ENCODE assay signal across 1 cellular context in the genomic region with DNA sequence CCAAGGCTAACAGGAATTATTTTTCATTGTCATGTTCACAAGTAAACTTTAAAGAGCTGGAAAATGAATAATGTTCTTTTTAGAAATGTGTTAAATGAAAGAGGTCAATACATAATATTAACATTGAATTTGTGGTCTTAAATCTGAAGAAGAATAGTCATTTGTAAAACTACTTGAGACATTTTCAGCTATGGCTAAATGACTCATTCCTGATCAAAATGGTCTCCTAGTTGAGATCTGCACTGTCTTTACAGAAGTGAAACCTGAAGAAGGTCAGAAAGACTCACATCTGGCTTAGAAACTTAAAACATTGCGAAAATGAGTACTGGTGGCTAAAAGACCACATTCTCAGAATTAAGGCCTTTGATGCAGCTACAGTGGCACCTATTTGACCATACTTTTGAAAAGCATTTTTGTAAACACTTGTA.
TF ChIP-seq lines count a peak whose summit lies in the region.

No MANE protein-coding gene starts in this region.

TF ChIP-seq in GM12878, 131 proteins besides CTCF, POLR2A, EP300 and RAD21 (continued from another document and continues in another):
- TF ChIP-seq, protein P1, sequence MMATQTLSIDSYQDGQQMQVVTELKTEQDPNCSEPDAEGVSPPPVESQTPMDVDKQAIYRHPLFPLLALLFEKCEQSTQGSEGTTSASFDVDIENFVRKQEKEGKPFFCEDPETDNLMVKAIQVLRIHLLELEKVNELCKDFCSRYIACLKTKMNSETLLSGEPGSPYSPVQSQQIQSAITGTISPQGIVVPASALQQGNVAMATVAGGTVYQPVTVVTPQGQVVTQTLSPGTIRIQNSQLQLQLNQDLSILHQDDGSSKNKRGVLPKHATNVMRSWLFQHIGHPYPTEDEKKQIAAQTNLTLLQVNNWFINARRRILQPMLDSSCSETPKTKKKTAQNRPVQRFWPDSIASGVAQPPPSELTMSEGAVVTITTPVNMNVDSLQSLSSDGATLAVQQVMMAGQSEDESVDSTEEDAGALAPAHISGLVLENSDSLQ (IDR thresholded peaks at IDR 0.05), result 0 out of 2 replicates have a peak, but pooled peaks have one; percentile 49
- no peak for TF ChIP-seq ZNF622 (IDR thresholded peaks at IDR 0.05)
- 0 out of 2 replicates have a peak, but pooled peaks have one; percentile 61 for TF ChIP-seq CHD1 (IDR thresholded peaks at IDR 0.05; ENCODE audit: low read depth, low read length)
- TF ChIP-seq ASH2L (IDR thresholded peaks at IDR 0.05; ENCODE audit: borderline replicate concordance, low read depth), result no peak
- TF ChIP-seq, protein P2, sequence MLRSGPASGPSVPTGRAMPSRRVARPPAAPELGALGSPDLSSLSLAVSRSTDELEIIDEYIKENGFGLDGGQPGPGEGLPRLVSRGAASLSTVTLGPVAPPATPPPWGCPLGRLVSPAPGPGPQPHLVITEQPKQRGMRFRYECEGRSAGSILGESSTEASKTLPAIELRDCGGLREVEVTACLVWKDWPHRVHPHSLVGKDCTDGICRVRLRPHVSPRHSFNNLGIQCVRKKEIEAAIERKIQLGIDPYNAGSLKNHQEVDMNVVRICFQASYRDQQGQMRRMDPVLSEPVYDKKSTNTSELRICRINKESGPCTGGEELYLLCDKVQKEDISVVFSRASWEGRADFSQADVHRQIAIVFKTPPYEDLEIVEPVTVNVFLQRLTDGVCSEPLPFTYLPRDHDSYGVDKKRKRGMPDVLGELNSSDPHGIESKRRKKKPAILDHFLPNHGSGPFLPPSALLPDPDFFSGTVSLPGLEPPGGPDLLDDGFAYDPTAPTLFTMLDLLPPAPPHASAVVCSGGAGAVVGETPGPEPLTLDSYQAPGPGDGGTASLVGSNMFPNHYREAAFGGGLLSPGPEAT (IDR thresholded peaks at IDR 0.05; ENCODE audit: low read depth), result peak; percentile 94
- TF ChIP-seq ZSCAN29 (IDR thresholded peaks at IDR 0.05), result no peak
- peak; percentile 99 for TF ChIP-seq RUNX3 (IDR thresholded peaks at IDR 0.05; ENCODE audit: low read length)
- TF ChIP-seq, protein P3, sequence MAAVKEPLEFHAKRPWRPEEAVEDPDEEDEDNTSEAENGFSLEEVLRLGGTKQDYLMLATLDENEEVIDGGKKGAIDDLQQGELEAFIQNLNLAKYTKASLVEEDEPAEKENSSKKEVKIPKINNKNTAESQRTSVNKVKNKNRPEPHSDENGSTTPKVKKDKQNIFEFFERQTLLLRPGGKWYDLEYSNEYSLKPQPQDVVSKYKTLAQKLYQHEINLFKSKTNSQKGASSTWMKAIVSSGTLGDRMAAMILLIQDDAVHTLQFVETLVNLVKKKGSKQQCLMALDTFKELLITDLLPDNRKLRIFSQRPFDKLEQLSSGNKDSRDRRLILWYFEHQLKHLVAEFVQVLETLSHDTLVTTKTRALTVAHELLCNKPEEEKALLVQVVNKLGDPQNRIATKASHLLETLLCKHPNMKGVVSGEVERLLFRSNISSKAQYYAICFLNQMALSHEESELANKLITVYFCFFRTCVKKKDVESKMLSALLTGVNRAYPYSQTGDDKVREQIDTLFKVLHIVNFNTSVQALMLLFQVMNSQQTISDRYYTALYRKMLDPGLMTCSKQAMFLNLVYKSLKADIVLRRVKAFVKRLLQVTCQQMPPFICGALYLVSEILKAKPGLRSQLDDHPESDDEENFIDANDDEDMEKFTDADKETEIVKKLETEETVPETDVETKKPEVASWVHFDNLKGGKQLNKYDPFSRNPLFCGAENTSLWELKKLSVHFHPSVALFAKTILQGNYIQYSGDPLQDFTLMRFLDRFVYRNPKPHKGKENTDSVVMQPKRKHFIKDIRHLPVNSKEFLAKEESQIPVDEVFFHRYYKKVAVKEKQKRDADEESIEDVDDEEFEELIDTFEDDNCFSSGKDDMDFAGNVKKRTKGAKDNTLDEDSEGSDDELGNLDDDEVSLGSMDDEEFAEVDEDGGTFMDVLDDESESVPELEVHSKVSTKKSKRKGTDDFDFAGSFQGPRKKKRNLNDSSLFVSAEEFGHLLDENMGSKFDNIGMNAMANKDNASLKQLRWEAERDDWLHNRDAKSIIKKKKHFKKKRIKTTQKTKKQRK (IDR thresholded peaks at IDR 0.05; ENCODE audit: low read depth, low read length), result no peak
- TF ChIP-seq, protein P4, sequence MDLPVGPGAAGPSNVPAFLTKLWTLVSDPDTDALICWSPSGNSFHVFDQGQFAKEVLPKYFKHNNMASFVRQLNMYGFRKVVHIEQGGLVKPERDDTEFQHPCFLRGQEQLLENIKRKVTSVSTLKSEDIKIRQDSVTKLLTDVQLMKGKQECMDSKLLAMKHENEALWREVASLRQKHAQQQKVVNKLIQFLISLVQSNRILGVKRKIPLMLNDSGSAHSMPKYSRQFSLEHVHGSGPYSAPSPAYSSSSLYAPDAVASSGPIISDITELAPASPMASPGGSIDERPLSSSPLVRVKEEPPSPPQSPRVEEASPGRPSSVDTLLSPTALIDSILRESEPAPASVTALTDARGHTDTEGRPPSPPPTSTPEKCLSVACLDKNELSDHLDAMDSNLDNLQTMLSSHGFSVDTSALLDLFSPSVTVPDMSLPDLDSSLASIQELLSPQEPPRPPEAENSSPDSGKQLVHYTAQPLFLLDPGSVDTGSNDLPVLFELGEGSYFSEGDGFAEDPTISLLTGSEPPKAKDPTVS (IDR thresholded peaks at IDR 0.05; ENCODE audit: low read depth, low read length), result no peak
- TF ChIP-seq SREBF1 (IDR thresholded peaks at IDR 0.05; ENCODE audit: low read length), result peak; percentile 25; the same call in 1 of the 2 replicates
- TF ChIP-seq JUND (IDR thresholded peaks at IDR 0.05; ENCODE audit: low read depth, low read length), result peak; percentile 93
- peak; percentile 91 for TF ChIP-seq MEF2B (IDR thresholded peaks at IDR 0.05; ENCODE audit: partially characterized antibody, poor library complexity, severe bottlenecking)
- peak; percentile 97 for TF ChIP-seq PAX5 (IDR thresholded peaks at IDR 0.05; ENCODE audit: borderline replicate concordance, low read depth, low read length)
- no peak for TF ChIP-seq MYB (IDR thresholded peaks at IDR 0.05; ENCODE audit: borderline replicate concordance, low read depth, low read length)
- TF ChIP-seq NR2F1 (conservative IDR thresholded peaks at IDR 0.05), result peak; percentile 99
- TF ChIP-seq, protein P5, sequence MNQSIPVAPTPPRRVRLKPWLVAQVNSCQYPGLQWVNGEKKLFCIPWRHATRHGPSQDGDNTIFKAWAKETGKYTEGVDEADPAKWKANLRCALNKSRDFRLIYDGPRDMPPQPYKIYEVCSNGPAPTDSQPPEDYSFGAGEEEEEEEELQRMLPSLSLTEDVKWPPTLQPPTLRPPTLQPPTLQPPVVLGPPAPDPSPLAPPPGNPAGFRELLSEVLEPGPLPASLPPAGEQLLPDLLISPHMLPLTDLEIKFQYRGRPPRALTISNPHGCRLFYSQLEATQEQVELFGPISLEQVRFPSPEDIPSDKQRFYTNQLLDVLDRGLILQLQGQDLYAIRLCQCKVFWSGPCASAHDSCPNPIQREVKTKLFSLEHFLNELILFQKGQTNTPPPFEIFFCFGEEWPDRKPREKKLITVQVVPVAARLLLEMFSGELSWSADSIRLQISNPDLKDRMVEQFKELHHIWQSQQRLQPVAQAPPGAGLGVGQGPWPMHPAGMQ (IDR thresholded peaks at IDR 0.05; ENCODE audit: borderline replicate concordance), result no peak
- peak; percentile 69 for TF ChIP-seq SMAD1 (IDR thresholded peaks at IDR 0.05; ENCODE audit: low read depth, partially characterized antibody)
- TF ChIP-seq, protein P6, sequence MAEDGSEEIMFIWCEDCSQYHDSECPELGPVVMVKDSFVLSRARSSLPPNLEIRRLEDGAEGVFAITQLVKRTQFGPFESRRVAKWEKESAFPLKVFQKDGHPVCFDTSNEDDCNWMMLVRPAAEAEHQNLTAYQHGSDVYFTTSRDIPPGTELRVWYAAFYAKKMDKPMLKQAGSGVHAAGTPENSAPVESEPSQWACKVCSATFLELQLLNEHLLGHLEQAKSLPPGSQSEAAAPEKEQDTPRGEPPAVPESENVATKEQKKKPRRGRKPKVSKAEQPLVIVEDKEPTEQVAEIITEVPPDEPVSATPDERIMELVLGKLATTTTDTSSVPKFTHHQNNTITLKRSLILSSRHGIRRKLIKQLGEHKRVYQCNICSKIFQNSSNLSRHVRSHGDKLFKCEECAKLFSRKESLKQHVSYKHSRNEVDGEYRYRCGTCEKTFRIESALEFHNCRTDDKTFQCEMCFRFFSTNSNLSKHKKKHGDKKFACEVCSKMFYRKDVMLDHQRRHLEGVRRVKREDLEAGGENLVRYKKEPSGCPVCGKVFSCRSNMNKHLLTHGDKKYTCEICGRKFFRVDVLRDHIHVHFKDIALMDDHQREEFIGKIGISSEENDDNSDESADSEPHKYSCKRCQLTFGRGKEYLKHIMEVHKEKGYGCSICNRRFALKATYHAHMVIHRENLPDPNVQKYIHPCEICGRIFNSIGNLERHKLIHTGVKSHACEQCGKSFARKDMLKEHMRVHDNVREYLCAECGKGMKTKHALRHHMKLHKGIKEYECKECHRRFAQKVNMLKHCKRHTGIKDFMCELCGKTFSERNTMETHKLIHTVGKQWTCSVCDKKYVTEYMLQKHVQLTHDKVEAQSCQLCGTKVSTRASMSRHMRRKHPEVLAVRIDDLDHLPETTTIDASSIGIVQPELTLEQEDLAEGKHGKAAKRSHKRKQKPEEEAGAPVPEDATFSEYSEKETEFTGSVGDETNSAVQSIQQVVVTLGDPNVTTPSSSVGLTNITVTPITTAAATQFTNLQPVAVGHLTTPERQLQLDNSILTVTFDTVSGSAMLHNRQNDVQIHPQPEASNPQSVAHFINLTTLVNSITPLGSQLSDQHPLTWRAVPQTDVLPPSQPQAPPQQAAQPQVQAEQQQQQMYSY (CRISPR knock-in tag; IDR thresholded peaks at IDR 0.05), result no peak
- TF ChIP-seq SRF (IDR thresholded peaks at IDR 0.05; ENCODE audit: low read depth in 2 of 2, low read length in 2 of 2), result peak in 1 of 2 experiments; percentile 81; a peak in 1 of 4 replicates
- TF ChIP-seq NRF1 (conservative IDR thresholded peaks at IDR 0.05; ENCODE audit: low read depth, low read length), result no peak
- TF ChIP-seq SIX5 (IDR thresholded peaks at IDR 0.05; ENCODE audit: low read depth, low read length, severe bottlenecking), result no peak
- TF ChIP-seq NFXL1 (IDR thresholded peaks at IDR 0.05; ENCODE audit: borderline replicate concordance), result no peak
- TF ChIP-seq CHD4 (IDR thresholded peaks at IDR 0.05), result no peak
- TF ChIP-seq RAD51 (IDR thresholded peaks at IDR 0.05), result peak; percentile 56; the same call in 1 of the 2 replicates
- TF ChIP-seq IRF4 (IDR thresholded peaks at IDR 0.05; ENCODE audit: low read depth, low read length), result peak; percentile 99
- peak; percentile 100 for TF ChIP-seq BCL11A (IDR thresholded peaks at IDR 0.05; ENCODE audit: low read depth, low read length)
- TF ChIP-seq MYC (IDR thresholded peaks at IDR 0.05; ENCODE audit: insufficient read depth, insufficient read length, insufficient replicate concordance, low read length, severe bottlenecking), result no peak
- TF ChIP-seq MTA2 (IDR thresholded peaks at IDR 0.05; ENCODE audit: low read depth), result peak; percentile 100
- TF ChIP-seq, protein P7, sequence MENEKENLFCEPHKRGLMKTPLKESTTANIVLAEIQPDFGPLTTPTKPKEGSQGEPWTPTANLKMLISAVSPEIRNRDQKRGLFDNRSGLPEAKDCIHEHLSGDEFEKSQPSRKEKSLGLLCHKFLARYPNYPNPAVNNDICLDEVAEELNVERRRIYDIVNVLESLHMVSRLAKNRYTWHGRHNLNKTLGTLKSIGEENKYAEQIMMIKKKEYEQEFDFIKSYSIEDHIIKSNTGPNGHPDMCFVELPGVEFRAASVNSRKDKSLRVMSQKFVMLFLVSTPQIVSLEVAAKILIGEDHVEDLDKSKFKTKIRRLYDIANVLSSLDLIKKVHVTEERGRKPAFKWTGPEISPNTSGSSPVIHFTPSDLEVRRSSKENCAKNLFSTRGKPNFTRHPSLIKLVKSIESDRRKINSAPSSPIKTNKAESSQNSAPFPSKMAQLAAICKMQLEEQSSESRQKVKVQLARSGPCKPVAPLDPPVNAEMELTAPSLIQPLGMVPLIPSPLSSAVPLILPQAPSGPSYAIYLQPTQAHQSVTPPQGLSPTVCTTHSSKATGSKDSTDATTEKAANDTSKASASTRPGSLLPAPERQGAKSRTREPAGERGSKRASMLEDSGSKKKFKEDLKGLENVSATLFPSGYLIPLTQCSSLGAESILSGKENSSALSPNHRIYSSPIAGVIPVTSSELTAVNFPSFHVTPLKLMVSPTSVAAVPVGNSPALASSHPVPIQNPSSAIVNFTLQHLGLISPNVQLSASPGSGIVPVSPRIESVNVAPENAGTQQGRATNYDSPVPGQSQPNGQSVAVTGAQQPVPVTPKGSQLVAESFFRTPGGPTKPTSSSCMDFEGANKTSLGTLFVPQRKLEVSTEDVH (IDR thresholded peaks at IDR 0.05; ENCODE audit: low read depth, partially characterized antibody), result no peak
- TF ChIP-seq, protein P8, sequence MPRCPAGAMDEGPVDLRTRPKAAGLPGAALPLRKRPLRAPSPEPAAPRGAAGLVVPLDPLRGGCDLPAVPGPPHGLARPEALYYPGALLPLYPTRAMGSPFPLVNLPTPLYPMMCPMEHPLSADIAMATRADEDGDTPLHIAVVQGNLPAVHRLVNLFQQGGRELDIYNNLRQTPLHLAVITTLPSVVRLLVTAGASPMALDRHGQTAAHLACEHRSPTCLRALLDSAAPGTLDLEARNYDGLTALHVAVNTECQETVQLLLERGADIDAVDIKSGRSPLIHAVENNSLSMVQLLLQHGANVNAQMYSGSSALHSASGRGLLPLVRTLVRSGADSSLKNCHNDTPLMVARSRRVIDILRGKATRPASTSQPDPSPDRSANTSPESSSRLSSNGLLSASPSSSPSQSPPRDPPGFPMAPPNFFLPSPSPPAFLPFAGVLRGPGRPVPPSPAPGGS (IDR thresholded peaks at IDR 0.05; ENCODE audit: borderline replicate concordance, insufficient read depth, low read depth, low read length, poor library complexity, severe bottlenecking), result peak; percentile 84
- no peak for TF ChIP-seq KDM1A (IDR thresholded peaks at IDR 0.05; ENCODE audit: borderline replicate concordance)
- peak; percentile 91 for TF ChIP-seq IKZF1 (conservative IDR thresholded peaks at IDR 0.05)
